Comparison of ENCODE assay signal across 18 cellular contexts in genomic region chr10:42888504-42889095, GRCh38.
"Had no signal": no experiment of that assay in that cellular context is flagged by ENCODE, and none has a peak within 500 bp of the region (broad histone marks: within the 10 kb centered on the region; RNA-seq: fewer than 3 reads in every experiment).

No MANE protein-coding gene starts in this region.

- DNase-seq: activated CD4-positive, alpha-beta T cell treated with anti-CD3 and anti-CD28 coated beads, Interleukin-2, amount 10 ng/mL, durations not matched to agents 24 days and 14 days; activated CD4-positive, CD25-positive, alpha-beta regulatory T cell; activated CD8-positive, alpha-beta T cell treated with anti-CD3 and anti-CD28 coated beads for 36 hours; activated naive CD4-positive, alpha-beta T cell treated with anti-CD3 and anti-CD28 coated beads, Interleukin-2, amount 10 ng/mL, durations not matched to agents 7 days and 5 days; activated naive CD8-positive, alpha-beta T cell treated with anti-CD3 and anti-CD28 coated beads, Interleukin-2, amount 50 U/mL, for 24 hours; activated T-cell treated with anti-CD3 and anti-CD28 coated beads, Interleukin-2, amount 50 U/mL, for 4 hours; aorta; effector CD4-positive, alpha-beta T cell; esophagus squamous epithelium; glutamatergic neuron; hippocampal formation; left colon; midbrain; nephron progenitor cell; stimulated activated CD4-positive, alpha-beta T cell treated with anti-CD3 and anti-CD28 coated beads, Interleukin-2, amount 100 ng/mL, for 24 hours; stimulated activated naive CD8-positive, alpha-beta T cell treated with anti-CD3 and anti-CD28 coated beads, Interleukin-15, Interleukin-2, amounts not matched to agents 100 U/mL and 50 U/mL, for 24 hours; T1000 had no signal

- H3K27me3 ChIP-seq: esophagus squamous epithelium, tibial nerve had no signal

- H3K36me3 ChIP-seq: esophagus squamous epithelium, tibial nerve had no signal

- H3K27ac ChIP-seq: esophagus squamous epithelium, tibial nerve had no signal

- H3K4me1 ChIP-seq: esophagus squamous epithelium, tibial nerve had no signal

- H3K9me3 ChIP-seq: esophagus squamous epithelium, tibial nerve had no signal

- ATAC-seq: activated CD8-positive, alpha-beta T cell treated with anti-CD3 and anti-CD28 coated beads for 36 hours; activated naive CD8-positive, alpha-beta T cell treated with anti-CD3 and anti-CD28 coated beads, Interleukin-2, amount 50 U/mL, for 24 hours; activated T-cell treated with anti-CD3 and anti-CD28 coated beads, Interleukin-2, amount 50 U/mL, for 4 hours; left colon; stimulated activated naive CD8-positive, alpha-beta T cell treated with anti-CD3 and anti-CD28 coated beads, Interleukin-15, Interleukin-2, amounts not matched to agents 100 U/mL and 50 U/mL, for 24 hours had no signal

- H3K4me3 ChIP-seq: esophagus squamous epithelium, tibial nerve had no signal
